In the genomic region with DNA sequence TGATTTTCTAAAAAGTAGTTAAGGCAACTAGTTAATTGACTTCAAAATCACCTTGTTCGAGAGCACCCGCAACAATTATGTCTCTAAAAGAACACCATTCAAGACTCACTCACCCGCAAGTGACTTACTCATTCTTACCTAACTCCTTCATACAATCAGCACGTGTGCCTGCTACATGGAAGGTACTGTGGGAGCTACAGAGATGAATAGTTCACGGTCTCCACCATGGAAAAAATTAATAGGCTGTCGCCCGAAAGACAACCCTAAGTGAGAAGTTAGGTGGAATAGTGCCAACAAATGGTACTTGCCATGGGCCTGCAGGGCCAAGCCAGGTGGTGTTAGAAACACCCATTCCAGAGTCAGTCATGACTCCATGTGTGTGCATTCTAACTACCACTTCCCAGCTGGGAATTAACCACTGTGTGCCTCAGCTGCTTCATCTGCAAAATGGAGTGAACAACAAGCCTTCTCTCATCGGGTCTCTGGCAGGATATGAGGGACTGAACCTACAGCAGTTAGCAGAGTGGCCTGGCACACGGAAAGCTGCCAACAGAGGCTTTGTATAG, we compare ENCODE assay signal across 22 cellular contexts. TPM values are rescaled to one million over a fixed set of nuclear protein-coding genes. Genes with fewer than 3 reads are reported as not detected.
A peak's percentile ranks its signal among the peaks of the same experiment; 100 is the strongest.
DNase-seq lines count a peak whose midpoint lies in the region; ATAC-seq and TF ChIP-seq lines count a peak whose summit lies in the region.
"Had no signal": no experiment of that assay in that cellular context is flagged by ENCODE, and none has a peak within 500 bp of the region (broad histone marks: within the 10 kb centered on the region; RNA-seq: fewer than 3 reads in every experiment).

No MANE protein-coding gene starts in this region.

- DNase-seq in activated naive CD4-positive, alpha-beta T cell treated with anti-CD3 and anti-CD28 coated beads, Interleukin-2, amount 50 U/mL, for 72 hours (ENCODE audit: low spot score in 2 of 2), result no peak
- DNase-seq in activated naive CD4-positive, alpha-beta T cell treated with anti-CD3 and anti-CD28 coated beads, Interleukin-2, amount 50 U/mL, for 16 hours, result no peak
- no peak for DNase-seq in activated T-helper 2 cell treated with anti-CD3 and anti-CD28 coated beads, Interferon-gamma antibody, Interleukin-2, Interleukin-4, amounts not matched to agents 10 μg/mL and 5 μg/mL and 100 μg/mL, durations not matched to agents 14 hours and 24 hours and 36 hours (ENCODE audit: low spot score)
- no peak for DNase-seq in natural killer cell
- DNase-seq in stimulated activated naive CD8-positive, alpha-beta T cell treated with anti-CD3 and anti-CD28 coated beads, Interleukin-15, Interleukin-2, amounts not matched to agents 100 U/mL and 50 U/mL, for 24 hours, result peak; percentile 24
- no peak for DNase-seq in NK-92 (lab: John Stamatoyannopoulos, UW; ENCODE audit: unreplicated experiment)
- no peak for DNase-seq in kidney tubule cell (ENCODE audit: low spot score)
- DNase-seq: CD8-positive, alpha-beta memory T cell; effector CD4-positive, alpha-beta T cell; erythroblast; HCEC 1CT; heart right ventricle; mesendoderm; naive B cell; NCI-H2171; NCI-H524 treated with DMSO at 0.1 percent for 48 hours; pancreas; right cardiac atrium; substantia nigra; upper lobe of right lung had no signal

- intact Hi-C loops in activated T-helper 2 cell treated with anti-CD3 and anti-CD28 coated beads, Interferon-gamma antibody, Interleukin-2, Interleukin-4, amounts not matched to agents 10 μg/mL and 5 μg/mL and 100 μg/mL, durations not matched to agents 14 hours and 24 hours and 36 hours (cut with micrococcal nuclease), result no loop called here
- intact Hi-C loops in natural killer cell (cut with micrococcal nuclease), result no loop called here

- ATAC-seq in activated naive CD4-positive, alpha-beta T cell treated with anti-CD3 and anti-CD28 coated beads, Interleukin-2, amount 50 U/mL, for 72 hours, result peak; percentile 57 to 82
- ATAC-seq in natural killer cell (no peak), HG03460 (IDR thresholded peaks at IDR 0.05; ENCODE audit: unreplicated experiment) (no peak)
- peak; percentile 56 for ATAC-seq in stimulated activated naive CD8-positive, alpha-beta T cell treated with anti-CD3 and anti-CD28 coated beads, Interleukin-15, Interleukin-2, amounts not matched to agents 100 U/mL and 50 U/mL, for 24 hours
- ATAC-seq: heart right ventricle, left lobe of liver, pancreas, right cardiac atrium, upper lobe of right lung had no signal

- H3K27ac Mint-ChIP-seq in activated naive CD4-positive, alpha-beta T cell treated with anti-CD3 and anti-CD28 coated beads, Interleukin-2, amount 50 U/mL, for 72 hours, result peak overlapping the region; percentile 61 to 88
- H3K27ac Mint-ChIP-seq in activated T-helper 2 cell treated with anti-CD3 and anti-CD28 coated beads, Interferon-gamma antibody, Interleukin-2, Interleukin-4, amounts not matched to agents 10 μg/mL and 5 μg/mL and 100 μg/mL, durations not matched to agents 14 hours and 24 hours and 36 hours, result peak overlapping the region; percentile 89
- peak overlapping the region; percentile 29 to 84 for H3K27ac Mint-ChIP-seq in natural killer cell

- H3K9me3 Mint-ChIP-seq in activated naive CD4-positive, alpha-beta T cell treated with anti-CD3 and anti-CD28 coated beads, Interleukin-2, amount 50 U/mL, for 72 hours, result no peaks in the 10 kb centered on the region
- H3K9me3 Mint-ChIP-seq in activated T-helper 2 cell treated with anti-CD3 and anti-CD28 coated beads, Interferon-gamma antibody, Interleukin-2, Interleukin-4, amounts not matched to agents 10 μg/mL and 5 μg/mL and 100 μg/mL, durations not matched to agents 14 hours and 24 hours and 36 hours, result no peaks in the 10 kb centered on the region
- H3K9me3 Mint-ChIP-seq in natural killer cell, result no peaks in the 10 kb centered on the region
- H3K9me3 Mint-ChIP-seq: CD8-positive, alpha-beta memory T cell; naive B cell had no signal

- peaks cover 52 to 72% of the 10 kb centered on the region in 2 donors for H3K36me3 Mint-ChIP-seq in activated naive CD4-positive, alpha-beta T cell treated with anti-CD3 and anti-CD28 coated beads, Interleukin-2, amount 50 U/mL, for 72 hours
- H3K36me3 Mint-ChIP-seq in activated T-helper 2 cell treated with anti-CD3 and anti-CD28 coated beads, Interferon-gamma antibody, Interleukin-2, Interleukin-4, amounts not matched to agents 10 μg/mL and 5 μg/mL and 100 μg/mL, durations not matched to agents 14 hours and 24 hours and 36 hours (ENCODE audit: low read depth), result peaks cover 89% of the 10 kb centered on the region
- peaks cover 44% of the 10 kb centered on the region for H3K36me3 Mint-ChIP-seq in natural killer cell

- TF ChIP-seq CTCF in natural killer cell (IDR thresholded peaks at IDR 0.05), result no peak

- peaks cover 61% of the 10 kb centered on the region for H3K4me1 Mint-ChIP-seq in activated T-helper 2 cell treated with anti-CD3 and anti-CD28 coated beads, Interferon-gamma antibody, Interleukin-2, Interleukin-4, amounts not matched to agents 10 μg/mL and 5 μg/mL and 100 μg/mL, durations not matched to agents 14 hours and 24 hours and 36 hours (ENCODE audit: low read depth)
- H3K4me1 Mint-ChIP-seq in natural killer cell, result peaks cover 85 to 97% of the 10 kb centered on the region in 2 donors

- H3K4me3 Mint-ChIP-seq in activated T-helper 2 cell treated with anti-CD3 and anti-CD28 coated beads, Interferon-gamma antibody, Interleukin-2, Interleukin-4, amounts not matched to agents 10 μg/mL and 5 μg/mL and 100 μg/mL, durations not matched to agents 14 hours and 24 hours and 36 hours (ENCODE audit: low read depth), result peak overlapping the region; percentile 59
- H3K4me3 Mint-ChIP-seq in natural killer cell, result no peak overlapping the region
- H3K4me3 Mint-ChIP-seq: naive B cell had no signal

- no peaks in the 10 kb centered on the region for H3K27me3 Mint-ChIP-seq in activated T-helper 2 cell treated with anti-CD3 and anti-CD28 coated beads, Interferon-gamma antibody, Interleukin-2, Interleukin-4, amounts not matched to agents 10 μg/mL and 5 μg/mL and 100 μg/mL, durations not matched to agents 14 hours and 24 hours and 36 hours (ENCODE audit: low read depth)
- H3K27me3 Mint-ChIP-seq in natural killer cell (ENCODE audit: low read depth in 2 of 2), result no peaks in the 10 kb centered on the region
- H3K27me3 Mint-ChIP-seq: CD8-positive, alpha-beta memory T cell had no signal

RNA-seq across cellular contexts. Expression of gene SSBP3, which starts 7.1 kb away (rescaled TPM):
- total RNA-seq in activated naive CD4-positive, alpha-beta T cell treated with anti-CD3 and anti-CD28 coated beads, Interleukin-2, amount 50 U/mL, for 72 hours, result 10 to 100 TPM; 66.1 to 80.4 TPM
- total RNA-seq in activated T-helper 2 cell treated with anti-CD3 and anti-CD28 coated beads, Interferon-gamma antibody, Interleukin-2, Interleukin-4, amounts not matched to agents 10 μg/mL and 5 μg/mL and 100 μg/mL, durations not matched to agents 14 hours and 24 hours and 36 hours, result 84.4 and 89.9 TPM in 2 replicates
- total RNA-seq in natural killer cell, result 100 to 1,000 TPM; 162 to 224 (median 164) TPM

Comparison
In these comparisons a context has a peak if more than half of its experiments do, and no peak if none do; other contexts are left out.
1. ATAC-seq: peak in activated naive CD4-positive, alpha-beta T cell treated with anti-CD3 and anti-CD28 coated beads, Interleukin-2, amount 50 U/mL, for 72 hours (2 of 2) and stimulated activated naive CD8-positive, alpha-beta T cell treated with anti-CD3 and anti-CD28 coated beads, Interleukin-15, Interleukin-2, amounts not matched to agents 100 U/mL and 50 U/mL, for 24 hours (single experiment); none in natural killer cell (0 of 3) and HG03460 (single experiment).
2. Peak in every context shown above with its lines, with median percentiles within 50 percentile points of each other: H3K27ac Mint-ChIP-seq.